ENCODE assay signal across 21 cellular contexts in the genomic region with DNA sequence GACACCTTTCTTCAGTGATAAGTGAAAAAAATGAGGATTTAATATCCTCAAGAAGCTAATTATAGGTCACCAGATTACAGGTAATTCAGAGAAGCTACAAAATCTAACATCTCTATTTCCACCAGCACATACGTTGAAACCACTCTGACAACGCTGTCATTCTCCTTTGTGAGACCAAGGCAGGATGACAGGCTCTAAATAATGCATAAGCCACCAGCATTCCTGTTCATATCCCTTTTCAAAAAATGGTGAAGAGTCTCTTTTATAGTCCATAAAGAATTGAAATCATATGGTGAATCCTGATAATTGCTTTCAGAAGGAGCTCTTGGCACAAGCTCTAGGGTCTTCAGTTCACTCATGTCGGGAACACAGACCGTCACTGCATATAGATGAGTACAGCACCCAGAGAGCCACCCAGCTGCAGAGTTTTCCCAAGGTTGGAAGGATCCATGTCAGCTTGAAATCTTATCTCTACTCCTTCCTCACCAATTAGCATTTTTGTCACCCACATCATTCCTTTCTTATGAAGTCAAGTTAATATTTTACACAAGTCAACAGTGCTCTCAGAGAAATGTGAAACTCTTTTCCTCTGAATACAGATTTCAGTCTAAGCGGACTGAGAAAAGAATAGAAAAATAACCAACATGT.
DNase-seq lines count a peak whose midpoint lies in the region; ATAC-seq, FAIRE-seq and TF ChIP-seq lines count a peak whose summit lies in the region.
"Had no signal": no experiment of that assay in that cellular context is flagged by ENCODE, and none has a peak within 500 bp of the region (broad histone marks: within the 10 kb centered on the region; RNA-seq: fewer than 3 reads in every experiment).

No MANE protein-coding gene starts in this region.

- H2BK5ac ChIP-seq in trophoblast cell (ENCODE audit: low read depth, low read length, poor library complexity) = no peak overlapping the region

- H3K79me2 ChIP-seq in astrocyte (ENCODE audit: insufficient read depth, low read length) (no peaks in the 10 kb centered on the region), trophoblast cell (ENCODE audit: control insufficient read depth, insufficient read depth, low read length, poor library complexity) (no peaks in the 10 kb centered on the region)

- H3K4me3 Mint-ChIP-seq in astrocyte (ENCODE audit: unreplicated experiment) = no peak overlapping the region
- no peak overlapping the region for H3K4me3 Mint-ChIP-seq in activated naive CD4-positive, alpha-beta T cell treated with anti-CD3 and anti-CD28 coated beads, Interleukin-2, amount 10 ng/mL, durations not matched to agents 7 days and 5 days
- H3K4me3 Mint-ChIP-seq: activated CD4-positive, alpha-beta T cell treated with anti-CD3 and anti-CD28 coated beads, Interleukin-2, amount 10 ng/mL, durations not matched to agents 7 days and 5 days; activated naive CD8-positive, alpha-beta T cell treated with anti-CD3 and anti-CD28 coated beads for 36 hours; dendritic cell treated with granulocyte-macrophage colony-stimulating factor and Interleukin-4, amounts not matched to agents 40 ng/mL and 50 ng/mL, for 4 days; neural crest cell; stimulated activated memory B cell treated with anti-CD40 and anti-IgM and Interleukin-4, amounts not matched to agents 10 μg/mL and 1 μg/mL and 100 μg/mL, for 72 hours had no signal

- H3K9me3 ChIP-seq in astrocyte (ENCODE audit: insufficient read depth, low read depth, low read length) = no peaks in the 10 kb centered on the region
- no peaks in the 10 kb centered on the region for H3K9me3 ChIP-seq in trophoblast cell (ENCODE audit: insufficient read depth, low read depth, low read length)
- H3K9me3 ChIP-seq: esophagus muscularis mucosa, lower lobe of right lung, SJCRH30 had no signal

- H4K91ac ChIP-seq in trophoblast cell (ENCODE audit: low read depth, low read length) = no peak overlapping the region

- FAIRE-seq in astrocyte (lab: Jason Lieb, UNC) = no peak
- FAIRE-seq: H54, HepG2 had no signal

- H2AK5ac ChIP-seq in trophoblast cell (ENCODE audit: low read length) = no peak overlapping the region

- no peaks in the 10 kb centered on the region for H3K36me3 Mint-ChIP-seq in astrocyte (ENCODE audit: low read depth, unreplicated experiment)
- no peaks in the 10 kb centered on the region for H3K36me3 Mint-ChIP-seq in activated naive CD4-positive, alpha-beta T cell treated with anti-CD3 and anti-CD28 coated beads, Interleukin-2, amount 10 ng/mL, durations not matched to agents 7 days and 5 days
- H3K36me3 Mint-ChIP-seq: activated naive CD8-positive, alpha-beta T cell treated with anti-CD3 and anti-CD28 coated beads for 36 hours; stimulated activated memory B cell treated with anti-CD40 and anti-IgM and Interleukin-4, amounts not matched to agents 10 μg/mL and 1 μg/mL and 100 μg/mL, for 72 hours had no signal

- H3K27ac Mint-ChIP-seq in astrocyte (ENCODE audit: unreplicated experiment) = peak overlapping the region; percentile 84
- H3K27ac Mint-ChIP-seq in activated naive CD4-positive, alpha-beta T cell treated with anti-CD3 and anti-CD28 coated beads, Interleukin-2, amount 10 ng/mL, durations not matched to agents 7 days and 5 days = no peak overlapping the region
- H3K27ac Mint-ChIP-seq: activated CD4-positive, alpha-beta T cell treated with anti-CD3 and anti-CD28 coated beads, Interleukin-2, amount 10 ng/mL, durations not matched to agents 7 days and 5 days; activated naive CD8-positive, alpha-beta T cell treated with anti-CD3 and anti-CD28 coated beads for 36 hours; dendritic cell treated with granulocyte-macrophage colony-stimulating factor and Interleukin-4, amounts not matched to agents 40 ng/mL and 50 ng/mL, for 4 days; stimulated activated memory B cell treated with anti-CD40 and anti-IgM and Interleukin-4, amounts not matched to agents 10 μg/mL and 1 μg/mL and 100 μg/mL, for 72 hours had no signal

- H3K4ac ChIP-seq in trophoblast cell (ENCODE audit: low read depth, low read length) = no peak overlapping the region

- no peak for TF ChIP-seq CTCF in astrocyte (IDR thresholded peaks at IDR 0.05; ENCODE audit: insufficient read depth, low read depth, low read length)

- H3K18ac ChIP-seq in trophoblast cell (ENCODE audit: low read length) = no peak overlapping the region

- H2AFZ ChIP-seq in astrocyte (ENCODE audit: low read depth, low read length) = no peak overlapping the region
- H2AFZ ChIP-seq in trophoblast cell (ENCODE audit: insufficient read depth, low read length, poor library complexity) = no peak overlapping the region

- no peaks in the 10 kb centered on the region for H3K27me3 Mint-ChIP-seq in astrocyte (ENCODE audit: low read depth, unreplicated experiment)
- no peaks in the 10 kb centered on the region for H3K27me3 Mint-ChIP-seq in activated naive CD4-positive, alpha-beta T cell treated with anti-CD3 and anti-CD28 coated beads, Interleukin-2, amount 10 ng/mL, durations not matched to agents 7 days and 5 days
- H3K27me3 Mint-ChIP-seq: dendritic cell treated with granulocyte-macrophage colony-stimulating factor and Interleukin-4, amounts not matched to agents 40 ng/mL and 50 ng/mL, for 4 days; stimulated activated memory B cell treated with anti-CD40 and anti-IgM and Interleukin-4, amounts not matched to agents 10 μg/mL and 1 μg/mL and 100 μg/mL, for 72 hours had no signal

- H3K23ac ChIP-seq in trophoblast cell (ENCODE audit: low read length) = no peak overlapping the region

- WGBS in trophoblast cell (ENCODE audit: extremely low coverage, insufficient coverage, insufficient read length) = no CpG with 5 or more reads among the region's 5 CpGs

- no peaks in the 10 kb centered on the region for H3K4me1 ChIP-seq in astrocyte (ENCODE audit: insufficient read depth, low read length)
- H3K4me1 ChIP-seq in trophoblast cell (ENCODE audit: control insufficient read depth in 1 of 2, insufficient read depth in 2 of 2, low read length in 2 of 2) = no peaks in the 10 kb centered on the region
- H3K4me1 ChIP-seq: esophagus muscularis mucosa, lower lobe of right lung had no signal

- H3K27ac ChIP-seq in astrocyte (ENCODE audit: low read depth, low read length) (peak overlapping the region; percentile 63), trophoblast cell (ENCODE audit: low read depth, low read length) (no peak overlapping the region)
- H3K27ac ChIP-seq: esophagus muscularis mucosa, lower lobe of right lung, SJCRH30 had no signal

- H3K9me3 Mint-ChIP-seq in astrocyte (ENCODE audit: unreplicated experiment) = peaks cover 2% of the 10 kb centered on the region
- H3K9me3 Mint-ChIP-seq in activated naive CD4-positive, alpha-beta T cell treated with anti-CD3 and anti-CD28 coated beads, Interleukin-2, amount 10 ng/mL, durations not matched to agents 7 days and 5 days = no peaks in the 10 kb centered on the region
- H3K9me3 Mint-ChIP-seq: activated CD4-positive, alpha-beta T cell treated with anti-CD3 and anti-CD28 coated beads, Interleukin-2, amount 10 ng/mL, durations not matched to agents 7 days and 5 days; activated naive CD8-positive, alpha-beta T cell treated with anti-CD3 and anti-CD28 coated beads for 36 hours had no signal

- H3K27me3 ChIP-seq in astrocyte (ENCODE audit: insufficient read depth, low read length) = no peaks in the 10 kb centered on the region
- no peaks in the 10 kb centered on the region for H3K27me3 ChIP-seq in trophoblast cell (ENCODE audit: insufficient read depth, low read length)
- H3K27me3 ChIP-seq: esophagus muscularis mucosa, SJCRH30 had no signal

- no peak overlapping the region for H2BK120ac ChIP-seq in trophoblast cell (ENCODE audit: insufficient read depth, low read length, poor library complexity)

- no peaks in the 10 kb centered on the region for H3K79me1 ChIP-seq in trophoblast cell (ENCODE audit: low read length)

- H4K20me1 ChIP-seq in astrocyte (ENCODE audit: insufficient read depth, low read length) = no peaks in the 10 kb centered on the region

- H3K9ac ChIP-seq in astrocyte (ENCODE audit: low read length) (peak overlapping the region; percentile 32), trophoblast cell (ENCODE audit: low read length) (no peak overlapping the region)

- no peak overlapping the region for H3K4me3 ChIP-seq in astrocyte (ENCODE audit: insufficient read depth, low read depth, low read length)
- no peak overlapping the region for H3K4me3 ChIP-seq in trophoblast cell (ENCODE audit: low read depth, low read length)
- H3K4me3 ChIP-seq: esophagus muscularis mucosa, lower lobe of right lung, SJCRH30 had no signal

- no peak overlapping the region for H2BK12ac ChIP-seq in trophoblast cell (ENCODE audit: low read length)

- peak; percentile 40 for DNase-seq in EH (ENCODE audit: low read depth)
- DNase-seq in astrocyte (ENCODE audit: low read depth) = peak; percentile 84
- peak; percentile 83 for DNase-seq in glomerular visceral epithelial cell (ENCODE audit: extremely low spot score)
- peak; percentile 43 to 85 for DNase-seq in trophoblast cell
- no peak for DNase-seq in GM19240 (ENCODE audit: insufficient read length, low spot score)
- no peak for DNase-seq in NCI-H2227 treated with DMSO at 0.1 percent for 48 hours (lab: John Stamatoyannopoulos, UW)
- no peak for DNase-seq in activated naive CD4-positive, alpha-beta T cell treated with anti-CD3 and anti-CD28 coated beads, Interleukin-2, amount 10 ng/mL, durations not matched to agents 7 days and 5 days
- DNase-seq: activated CD4-positive, alpha-beta T cell treated with anti-CD3 and anti-CD28 coated beads, Interleukin-2, amount 10 ng/mL, durations not matched to agents 7 days and 5 days; activated naive CD8-positive, alpha-beta T cell treated with anti-CD3 and anti-CD28 coated beads for 36 hours; activated T-cell treated with anti-CD3 and anti-CD28 coated beads, Interleukin-2, amount 50 U/mL, for 1 hour; C1 segment of cervical spinal cord; lower lobe of right lung; NCI-H1048 had no signal

- CTCF ChIA-PET in activated naive CD4-positive, alpha-beta T cell treated with anti-CD3 and anti-CD28 coated beads, Interleukin-2, amount 10 ng/mL, durations not matched to agents 7 days and 5 days (lab: Charles Lee) = no interaction called here

- ATAC-seq in GM21515 (IDR thresholded peaks at IDR 0.05; ENCODE audit: unreplicated experiment) = no peak
- ATAC-seq: HepG2; stimulated activated memory B cell treated with anti-CD40 and anti-IgM and Interleukin-4, amounts not matched to agents 10 μg/mL and 1 μg/mL and 100 μg/mL, for 72 hours had no signal

- no peak overlapping the region for H4K12ac ChIP-seq in trophoblast cell (ENCODE audit: low read depth, low read length)

- peaks cover 32% of the 10 kb centered on the region for H3K4me1 Mint-ChIP-seq in astrocyte (ENCODE audit: low read depth, unreplicated experiment)
- H3K4me1 Mint-ChIP-seq in activated naive CD4-positive, alpha-beta T cell treated with anti-CD3 and anti-CD28 coated beads, Interleukin-2, amount 10 ng/mL, durations not matched to agents 7 days and 5 days = no peaks in the 10 kb centered on the region
- H3K4me1 Mint-ChIP-seq: activated CD4-positive, alpha-beta T cell treated with anti-CD3 and anti-CD28 coated beads, Interleukin-2, amount 10 ng/mL, durations not matched to agents 7 days and 5 days; activated naive CD8-positive, alpha-beta T cell treated with anti-CD3 and anti-CD28 coated beads for 36 hours; neural crest cell; stimulated activated memory B cell treated with anti-CD40 and anti-IgM and Interleukin-4, amounts not matched to agents 10 μg/mL and 1 μg/mL and 100 μg/mL, for 72 hours had no signal

- no peak overlapping the region for H4K8ac ChIP-seq in trophoblast cell (ENCODE audit: low read depth, low read length)

- no peaks in the 10 kb centered on the region for H3K36me3 ChIP-seq in astrocyte (ENCODE audit: insufficient read depth, low read length)
- H3K36me3 ChIP-seq in trophoblast cell (ENCODE audit: control insufficient read depth in 1 of 2, insufficient read depth in 2 of 2, low read length in 2 of 2) = no peaks in the 10 kb centered on the region
- H3K36me3 ChIP-seq: esophagus muscularis mucosa, lower lobe of right lung, SJCRH30 had no signal

- H3K4me2 ChIP-seq in astrocyte (ENCODE audit: low read length) = peak overlapping the region; percentile 45
- H3K4me2 ChIP-seq in trophoblast cell (ENCODE audit: low read length) = no peak overlapping the region

- H3K14ac ChIP-seq in trophoblast cell (ENCODE audit: low read length) = no peak overlapping the region

Comparison
In these comparisons a context has a peak if more than half of its experiments do, and no peak if none do; other contexts are left out.
1. DNase-seq: peak in EH (single experiment), astrocyte (single experiment), glomerular visceral epithelial cell (single experiment) and trophoblast cell (2 of 2); none in GM19240 (single experiment), NCI-H2227 treated with DMSO at 0.1 percent for 48 hours (single experiment) and activated naive CD4-positive, alpha-beta T cell treated with anti-CD3 and anti-CD28 coated beads, Interleukin-2, amount 10 ng/mL, durations not matched to agents 7 days and 5 days (single experiment).